8 cellular contexts compared by ENCODE assay signal in the genomic region with DNA sequence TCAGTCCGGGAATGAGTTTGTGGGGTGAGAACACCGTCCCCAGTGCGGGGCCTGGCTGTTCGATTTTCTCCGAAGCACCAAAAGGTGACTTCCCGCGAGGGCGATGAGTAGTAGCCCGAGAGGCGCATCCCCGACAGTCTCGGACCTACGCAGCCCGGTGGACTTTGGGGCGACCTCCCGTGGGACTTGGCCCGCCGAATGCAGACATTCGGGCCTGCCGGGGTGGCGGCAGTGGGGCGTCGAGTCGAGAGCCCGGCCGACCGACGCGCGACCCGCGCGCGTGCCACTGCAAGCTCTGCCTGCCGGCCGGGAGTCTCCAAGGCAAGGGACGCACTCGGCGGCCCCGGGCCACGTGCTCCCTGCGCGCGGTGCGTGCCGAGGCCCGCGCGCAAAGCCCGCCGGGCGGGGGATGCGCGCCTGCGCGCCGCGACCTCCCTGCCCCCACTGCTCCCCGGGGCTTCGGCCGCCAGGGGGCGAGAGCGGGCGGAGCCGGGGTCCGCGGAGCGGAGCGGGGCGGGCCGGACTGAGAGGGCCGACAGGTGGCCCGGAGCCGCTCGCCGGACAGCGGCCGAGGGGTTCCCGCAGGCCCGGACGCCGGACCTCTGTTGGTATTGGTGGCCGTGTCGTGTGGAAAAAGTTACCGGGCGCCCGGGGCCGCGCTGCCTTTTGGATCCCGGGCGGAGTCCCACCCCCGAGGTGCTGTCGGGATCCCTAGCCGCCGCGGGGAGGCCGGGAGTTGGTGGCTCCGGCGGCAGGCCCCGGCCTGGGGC. TPM values are rescaled to one million over a fixed set of nuclear protein-coding genes. Genes with fewer than 3 reads are reported as not detected.
A peak's percentile ranks its signal among the peaks of the same experiment; 100 is the strongest.
DNase-seq lines count a peak whose midpoint lies in the region; ATAC-seq, FAIRE-seq and TF ChIP-seq lines count a peak whose summit lies in the region.

No MANE protein-coding gene starts in this region.

- H2AK5ac ChIP-seq in neuronal stem cell (ENCODE audit: low read depth, low read length): peak overlapping the region; percentile 97

- FAIRE-seq in HTR-8/SVneo (lab: Jason Lieb, UNC): no peak

- H3K27me3 ChIP-seq in RWPE2 (ENCODE audit: insufficient read depth, poor library complexity, severe bottlenecking) (no peaks in the 10 kb centered on the region), gastroesophageal sphincter (no peaks in the 10 kb centered on the region), neuronal stem cell (ENCODE audit: control insufficient read depth in 3 of 3, insufficient read depth in 3 of 3, low read depth in 1 of 3, low read length in 3 of 3) (no peaks in the 10 kb centered on the region), stomach smooth muscle (ENCODE audit: control insufficient read depth in 1 of 2, insufficient read depth in 2 of 2, low read length in 2 of 2) (no peaks in the 10 kb centered on the region)

- H3K23ac ChIP-seq in neuronal stem cell (ENCODE audit: low read depth, low read length, poor library complexity): peak overlapping the region; percentile 83

- no peak overlapping the region for H4K91ac ChIP-seq in neuronal stem cell (ENCODE audit: low read depth, low read length, poor library complexity)

- no peak overlapping the region for H4K8ac ChIP-seq in neuronal stem cell (ENCODE audit: low read depth, low read length)

- ATAC-seq in GM18867 (IDR thresholded peaks at IDR 0.05; ENCODE audit: unreplicated experiment) (peak; percentile 21), RWPE2 (ENCODE audit: low read depth) (peak; percentile 6), gastroesophageal sphincter (peak; percentile 39)

- H2AFZ ChIP-seq in neuronal stem cell (ENCODE audit: low read length): no peak overlapping the region

- H2BK5ac ChIP-seq in neuronal stem cell (ENCODE audit: low read length): peak overlapping the region; percentile 93

- H2BK120ac ChIP-seq in neuronal stem cell (ENCODE audit: low read depth, low read length): no peak overlapping the region

- TF ChIP-seq CTCF in AG09309 (IDR thresholded peaks at IDR 0.05; ENCODE audit: control insufficient read depth, insufficient read depth, low read depth, low read length, missing control alignments) (peak; percentile 64), RWPE2 (IDR thresholded peaks at IDR 0.05; ENCODE audit: poor library complexity, severe bottlenecking) (peak; percentile 94), gastroesophageal sphincter (IDR thresholded peaks at IDR 0.05) (peak in 3 of 4 experiments; percentile 90 to 100 (median 99))

- DNase-seq in AG09309 (ENCODE audit: low read depth) (peak; percentile 29), HTR-8/SVneo (ENCODE audit: insufficient read length, low spot score) (peak; percentile 77), RWPE2 (ENCODE audit: low spot score) (no peak), neuronal stem cell (ENCODE audit: low spot score) (peak; percentile 81)
- DNase-seq in activated naive CD4-positive, alpha-beta T cell treated with Interleukin-2 at 50 U/mL for 16 hours: peak; percentile 89

- peaks cover 46% of the 10 kb centered on the region for H3K36me3 ChIP-seq in RWPE2 (ENCODE audit: low read depth)
- peaks cover 0 to 27% of the 10 kb centered on the region in 2 donors for H3K36me3 ChIP-seq in gastroesophageal sphincter
- peaks cover 22 to 42% of the 10 kb centered on the region in 2 donors for H3K36me3 ChIP-seq in neuronal stem cell (replicated peaks in 1 of 2; ENCODE audit: control insufficient read depth in 2 of 2, insufficient read depth in 2 of 2, low read length in 2 of 2)
- H3K36me3 ChIP-seq in stomach smooth muscle (ENCODE audit: control insufficient read depth in 2 of 2, insufficient read depth in 2 of 2, low read length in 2 of 2): peaks cover 9 to 15% of the 10 kb centered on the region in 2 donors

- H3K14ac ChIP-seq in neuronal stem cell (ENCODE audit: low read length): peak overlapping the region; percentile 87

- no peak overlapping the region for H3K4ac ChIP-seq in neuronal stem cell (ENCODE audit: low read length)

- H3K18ac ChIP-seq in neuronal stem cell (ENCODE audit: low read length): peak overlapping the region; percentile 97

- peak; percentile 87 to 91 for TF ChIP-seq POLR2A in gastroesophageal sphincter (IDR thresholded peaks at IDR 0.05)

- H3K27ac ChIP-seq in RWPE2 (ENCODE audit: poor library complexity, severe bottlenecking) (peak overlapping the region; percentile 90), gastroesophageal sphincter (peak overlapping the region; percentile 93 to 100 (median 100)), neuronal stem cell (replicated peaks; ENCODE audit: low read length) (peak overlapping the region; percentile 71), stomach smooth muscle (ENCODE audit: low read length) (peak overlapping the region; percentile 100)

- H3K4me3 ChIP-seq in AG09309 (ENCODE audit: control insufficient read depth, low read depth, low read length): peak overlapping the region; percentile 76
- H3K4me3 ChIP-seq in RWPE2 (ENCODE audit: severe bottlenecking): peak overlapping the region; percentile 82
- peak overlapping the region; percentile 70 to 99 for H3K4me3 ChIP-seq in gastroesophageal sphincter
- H3K4me3 ChIP-seq in neuronal stem cell (ENCODE audit: low read length in 2 of 2): peak overlapping the region; percentile 82 to 96
- peak overlapping the region; percentile 87 to 92 for H3K4me3 ChIP-seq in stomach smooth muscle (ENCODE audit: low read length in 2 of 2)

- no CpG with 5 or more reads among the region's 100 CpGs for WGBS in gastroesophageal sphincter (ENCODE audit: low coverage in 1 of 2), 2 donors
- no CpG with 5 or more reads among the region's 100 CpGs for WGBS in neuronal stem cell (ENCODE audit: extremely low coverage in 2 of 2, insufficient read length in 2 of 2, insufficient replicate concordance in 1 of 2), 2 donors

- H3K4me1 ChIP-seq in RWPE2 (ENCODE audit: insufficient read depth, poor library complexity, severe bottlenecking): peaks cover 5% of the 10 kb centered on the region
- peaks cover 0 to 72% (median 36%) of the 10 kb centered on the region in 3 donors for H3K4me1 ChIP-seq in gastroesophageal sphincter
- H3K4me1 ChIP-seq in neuronal stem cell (ENCODE audit: control insufficient read depth in 2 of 2, insufficient read depth in 1 of 2, low read depth in 1 of 2, low read length in 2 of 2): peaks cover 24 to 26% of the 10 kb centered on the region in 2 donors
- peaks cover 55% of the 10 kb centered on the region for H3K4me1 ChIP-seq in stomach smooth muscle (ENCODE audit: control insufficient read depth, insufficient read depth, low read length)

- peaks cover 1% of the 10 kb centered on the region for H3K79me1 ChIP-seq in neuronal stem cell (ENCODE audit: low read depth, low read length)

- TF ChIP-seq EP300 in gastroesophageal sphincter (IDR thresholded peaks at IDR 0.05): no peak

- H3K9me3 ChIP-seq in RWPE2 (ENCODE audit: severe bottlenecking): no peaks in the 10 kb centered on the region
- no peaks in the 10 kb centered on the region for H3K9me3 ChIP-seq in gastroesophageal sphincter
- H3K9me3 ChIP-seq in neuronal stem cell (replicated peaks in 1 of 2; ENCODE audit: control insufficient read depth in 2 of 2, insufficient read depth in 1 of 2, low read depth in 1 of 2, low read length in 2 of 2): peaks cover 0 to 10% of the 10 kb centered on the region in 2 donors
- no peaks in the 10 kb centered on the region for H3K9me3 ChIP-seq in stomach smooth muscle (ENCODE audit: control insufficient read depth in 2 of 2, low read length in 2 of 2)

- H2BK15ac ChIP-seq in neuronal stem cell (ENCODE audit: low read length): no peak overlapping the region

- H3K4me2 ChIP-seq in neuronal stem cell (ENCODE audit: insufficient read depth, low read length, poor library complexity, severe bottlenecking): peak overlapping the region; percentile 89

- H3K9ac ChIP-seq in neuronal stem cell (ENCODE audit: low read depth, low read length, poor library complexity): peak overlapping the region; percentile 99
- H3K9ac ChIP-seq in stomach smooth muscle (ENCODE audit: low read length in 2 of 2): peak overlapping the region; percentile 91 to 97

- H2BK12ac ChIP-seq in neuronal stem cell (ENCODE audit: low read length): no peak overlapping the region

RNA-seq across cellular contexts. Expression of gene PTMA, which starts 1.8 kb away (rescaled TPM):
- 100 to 1,000 TPM; 683 to 866 (median 805) TPM for total RNA-seq in gastroesophageal sphincter
- polyA plus RNA-seq in neuronal stem cell (2013, experiment 1 of 2): 3,606 TPM
- polyA plus RNA-seq in neuronal stem cell (2013, experiment 2 of 2): 3,678 TPM
